ENCODE assay signal across 21 cellular contexts in genomic region chr5:73442152-73442860, GRCh38. TPM values are rescaled to one million over a fixed set of nuclear protein-coding genes. Genes with fewer than 3 reads are reported as not detected.
"Had no signal": no experiment of that assay in that cellular context is flagged by ENCODE, and none has a peak within 500 bp of the region (broad histone marks: within the 10 kb centered on the region; RNA-seq: fewer than 3 reads in every experiment).

No MANE protein-coding gene starts in this region.

- ATAC-seq: activated CD8-positive, alpha-beta T cell treated with anti-CD3 and anti-CD28 coated beads, Interleukin-2, amount 10 ng/mL, durations not matched to agents 7 days and 5 days; naive thymus-derived CD8-positive, alpha-beta T cell had no signal

- H3K9me3 ChIP-seq: transverse colon had no signal

- FAIRE-seq: endothelial cell of umbilical vein, kidney had no signal

- H3K4me3 Mint-ChIP-seq: activated CD8-positive, alpha-beta T cell treated with anti-CD3 and anti-CD28 coated beads, Interleukin-2, amount 10 ng/mL, durations not matched to agents 7 days and 5 days; activated naive CD8-positive, alpha-beta T cell; memory B cell; naive thymus-derived CD8-positive, alpha-beta T cell had no signal

- H3K9me3 Mint-ChIP-seq: memory B cell had no signal

- H3K27ac ChIP-seq: brain microvascular endothelial cell, spleen, transverse colon had no signal

- H3K27ac Mint-ChIP-seq: activated CD8-positive, alpha-beta T cell treated with anti-CD3 and anti-CD28 coated beads, Interleukin-2, amount 10 ng/mL, durations not matched to agents 7 days and 5 days; activated naive CD8-positive, alpha-beta T cell; memory B cell had no signal

- H3K4me1 Mint-ChIP-seq: memory B cell had no signal

- H3K36me3 ChIP-seq: spleen, transverse colon had no signal

- H3K27me3 ChIP-seq: brain microvascular endothelial cell had no signal

- H3K4me3 ChIP-seq: spleen, transverse colon had no signal

- H3K36me3 Mint-ChIP-seq: memory B cell had no signal

- DNase-seq: activated CD8-positive, alpha-beta T cell treated with anti-CD3 and anti-CD28 coated beads, Interleukin-2, amount 10 ng/mL, durations not matched to agents 7 days and 5 days; activated effector memory CD4-positive, alpha-beta T cell treated with Interleukin-2 at 50 U/mL for 16 hours; activated naive CD4-positive, alpha-beta T cell treated with Interleukin-2 at 50 U/mL for 16 hours; aorta; brain microvascular endothelial cell; caudate nucleus; cortex of kidney; foreskin fibroblast; head of caudate nucleus; hippocampal formation; kidney; midbrain; naive thymus-derived CD8-positive, alpha-beta T cell; posterior cingulate gyrus; spleen; stimulated activated naive CD4-positive, alpha-beta T cell treated with Interleukin-2 at 50 U/mL for 16 hours; T-helper 2 cell; transverse colon had no signal

RNA-seq across cellular contexts. Expression of gene FOXD1, which starts 6.3 kb away (rescaled TPM):
- total RNA-seq: naive thymus-derived CD8-positive, alpha-beta T cell; transverse colon had no signal
- polyA plus RNA-seq: naive thymus-derived CD8-positive, alpha-beta T cell had no signal
